ENCODE assay signal across 1 cellular context in genomic region chr16:66960270-66960669, GRCh38.
TF ChIP-seq lines count a peak whose summit lies in the region.

No MANE protein-coding gene starts in this region.

TF ChIP-seq in K562, 482 proteins besides CTCF, POLR2A, EP300 and RAD21:
- TF ChIP-seq ZMIZ1 (IDR thresholded peaks at IDR 0.05; ENCODE audit: low read depth in 2 of 2, low read length in 2 of 2) (no peak), ZNF512 (tag; IDR thresholded peaks at IDR 0.05) (peak; percentile 75)
